Comparison of ENCODE assay signal across 18 cellular contexts in the genomic region with DNA sequence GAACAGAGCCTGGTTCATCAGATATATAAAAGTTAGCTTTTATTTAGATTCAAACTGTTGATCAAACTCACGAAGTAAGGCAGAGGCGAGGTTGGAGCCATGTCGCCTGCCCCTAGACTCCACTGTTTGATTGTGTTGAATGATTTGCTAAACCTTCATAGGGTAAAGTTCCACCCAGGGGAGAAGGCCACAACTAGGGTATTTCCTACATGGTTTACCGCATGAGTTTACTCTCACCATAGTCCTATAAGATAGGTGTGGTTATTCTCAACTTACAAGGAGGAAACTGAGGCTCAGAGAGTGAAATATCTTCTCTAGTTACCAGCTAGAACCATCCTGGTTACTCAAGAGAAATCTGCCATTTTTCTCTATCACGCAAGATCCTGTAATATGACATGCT. TPM values are rescaled to one million over a fixed set of nuclear protein-coding genes. Genes with fewer than 3 reads are reported as not detected.
"Had no signal": no experiment of that assay in that cellular context is flagged by ENCODE, and none has a peak within 500 bp of the region (broad histone marks: within the 10 kb centered on the region; RNA-seq: fewer than 3 reads in every experiment).

No MANE protein-coding gene starts in this region.

- H3K27ac Mint-ChIP-seq: naive thymus-derived CD8-positive, alpha-beta T cell had no signal

- ATAC-seq: left colon; left ventricle myocardium superior; naive thymus-derived CD8-positive, alpha-beta T cell; sciatic nerve had no signal

- H3K27ac ChIP-seq: foreskin keratinocyte, neutrophil, stomach had no signal

- H3K27me3 ChIP-seq: neutrophil, spleen, stomach had no signal

- H3K36me3 ChIP-seq: neutrophil, spleen, stomach had no signal

- H3K9me3 ChIP-seq: neutrophil, spleen, stomach had no signal

- H3K4me1 ChIP-seq: foreskin keratinocyte, stomach had no signal

- DNase-seq: dermis blood vessel endothelial cell; erythroblast; left colon; left ventricle myocardium superior; naive thymus-derived CD8-positive, alpha-beta T cell; posterior cingulate gyrus; spleen; stimulated activated CD4-positive, alpha-beta T cell treated with anti-CD3 and anti-CD28 coated beads, Interleukin-15, amount 100 ng/mL, for 24 hours; stimulated activated CD4-positive, alpha-beta T cell treated with anti-CD3 and anti-CD28 coated beads, Interleukin-1b, Interleukin-23, amount 100 ng/mL, for 48 hours; stimulated activated CD4-positive, alpha-beta T cell treated with anti-CD3 and anti-CD28 coated beads, Interleukin-4, amount 100 ng/mL, for 24 hours; stimulated activated naive CD4-positive, alpha-beta T cell; stomach; substantia nigra; trophoblast cell had no signal

- H3K4me3 ChIP-seq: lung, spleen, stomach had no signal

- H3K4me3 Mint-ChIP-seq: naive thymus-derived CD8-positive, alpha-beta T cell had no signal

- H3K9me3 Mint-ChIP-seq: naive thymus-derived CD8-positive, alpha-beta T cell had no signal

- H3K36me3 Mint-ChIP-seq: naive thymus-derived CD8-positive, alpha-beta T cell had no signal

RNA-seq across cellular contexts. Expression of gene ARHGAP22, which starts 31.8 kb away (rescaled TPM):
- polyA plus RNA-seq: naive thymus-derived CD8-positive, alpha-beta T cell had no signal
